Comparison of ENCODE assay signal across 8 cellular contexts in the genomic region with DNA sequence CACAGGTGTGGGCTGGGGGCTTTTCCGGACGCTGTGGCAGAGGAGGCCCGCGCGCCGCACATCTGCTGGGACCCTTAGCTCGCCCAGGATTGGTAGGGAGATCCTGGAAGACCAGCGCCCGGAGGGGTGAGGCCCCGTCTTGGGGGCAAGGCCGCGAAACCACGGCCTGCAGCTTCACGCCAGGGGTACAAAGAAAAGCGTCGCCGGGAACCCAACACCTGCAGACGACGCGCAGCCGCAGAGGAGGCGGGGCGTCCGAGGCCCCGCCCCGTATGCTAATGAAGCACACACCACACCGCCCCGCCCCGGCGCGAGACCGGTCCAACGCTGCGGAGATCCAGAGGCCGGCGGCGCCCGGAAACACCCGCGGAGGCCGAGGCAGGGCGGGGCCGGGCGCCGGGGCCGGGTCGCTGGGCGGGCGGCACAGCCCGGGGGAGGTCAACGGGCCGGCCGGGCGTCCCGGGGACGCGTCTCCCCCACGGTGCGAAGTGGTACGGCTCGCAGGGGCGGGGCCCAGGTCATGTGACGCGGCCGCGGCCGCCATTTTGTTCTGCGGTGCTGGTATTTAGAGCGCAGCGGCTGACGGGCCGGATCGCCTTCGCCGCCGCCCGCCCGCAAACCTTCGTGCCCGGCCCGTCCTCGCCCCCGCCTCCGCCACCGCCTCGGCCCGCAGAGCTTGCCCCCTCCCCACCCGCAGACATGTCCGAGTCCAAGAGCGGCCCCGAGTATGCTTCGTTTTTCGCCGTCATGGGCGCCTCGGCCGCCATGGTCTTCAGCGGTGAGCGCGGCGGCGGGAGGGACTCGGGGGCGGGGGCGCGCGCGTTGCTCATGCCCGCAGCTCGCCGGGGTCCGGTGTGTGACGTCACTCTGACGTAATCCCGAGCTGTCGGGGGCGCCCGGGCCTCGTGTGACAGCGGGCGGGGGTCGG. TPM values are rescaled to one million over a fixed set of nuclear protein-coding genes. Genes with fewer than 3 reads are reported as not detected.
DNase-seq lines count a peak whose midpoint lies in the region; ATAC-seq and TF ChIP-seq lines count a peak whose summit lies in the region.

Gene ATP6V0C (plus strand): TSS at position 548 of the 928 bp plus-strand sequence. CDS start 152 bp downstream, at position 700.

- no peaks in the 10 kb centered on the region for H3K9me2 ChIP-seq in DOHH2 (replicated peaks; ENCODE audit: control insufficient read depth, low read length)
- no peaks in the 10 kb centered on the region for H3K9me2 ChIP-seq in GM23338 (ENCODE audit: insufficient read depth)

- peaks cover 49% of the 10 kb centered on the region for H3K79me2 ChIP-seq in DOHH2 (ENCODE audit: control insufficient read depth, low read length)
- peaks cover 43% of the 10 kb centered on the region for H3K79me2 ChIP-seq in GM23338 (replicated peaks; ENCODE audit: insufficient read depth)

- no peaks in the 10 kb centered on the region; the same call in 1 of the 3 replicates for H3K9me3 Mint-ChIP-seq in GM23338
- H3K9me3 Mint-ChIP-seq in activated T-helper 17 cell treated with anti-CD3 and anti-CD28 coated beads, Interleukin-2, amount 50 U/mL, for 72 hours = no peaks in the 10 kb centered on the region
- H3K9me3 Mint-ChIP-seq in natural killer cell = no peaks in the 10 kb centered on the region

- H3K36me3 ChIP-seq in DOHH2 (ENCODE audit: control insufficient read depth, low read length) = peaks cover 13% of the 10 kb centered on the region
- H3K36me3 ChIP-seq in GM23338 (ENCODE audit: insufficient read depth) = no peaks in the 10 kb centered on the region

- peak within 1 kb of the TSS; percentile 66 for H3K27ac ChIP-seq in DOHH2 (ENCODE audit: low read depth, low read length)
- H3K27ac ChIP-seq in GM23338 (ENCODE audit: low read depth) = peak within 1 kb of the TSS; percentile 96

- peaks cover 67% of the 10 kb centered on the region for H3K4me1 ChIP-seq in DOHH2 (ENCODE audit: control insufficient read depth, low read length)
- peaks cover 22% of the 10 kb centered on the region; the same call in 1 of the 2 replicates for H3K4me1 ChIP-seq in GM23338 (ENCODE audit: insufficient read depth)

- H3K27me3 ChIP-seq in DOHH2 (ENCODE audit: control insufficient read depth, low read length) = no peaks in the 10 kb centered on the region
- no peaks in the 10 kb centered on the region for H3K27me3 ChIP-seq in GM23338 (ENCODE audit: insufficient read depth)

- TF ChIP-seq CTCF in DOHH2 (IDR thresholded peaks at IDR 0.05; ENCODE audit: low read depth, low read length, poor library complexity, severe bottlenecking) = no peak
- TF ChIP-seq CTCF in GM23338 (conservative IDR thresholded peaks at IDR 0.05; ENCODE audit: low read depth in 2 of 2) = no peak
- no peak for TF ChIP-seq CTCF in fibroblast of mammary gland (conservative IDR thresholded peaks at IDR 0.05; ENCODE audit: control insufficient read depth, insufficient read depth, low read depth, low read length)
- TF ChIP-seq CTCF in natural killer cell (IDR thresholded peaks at IDR 0.05) = no peak

- peak within 1 kb of the TSS; percentile 91 for H3K4me3 ChIP-seq in DOHH2 (ENCODE audit: low read length)
- H3K4me3 ChIP-seq in GM23338 = peak within 1 kb of the TSS; percentile 91
- H3K4me3 ChIP-seq in fibroblast of mammary gland (ENCODE audit: control insufficient read depth, low read depth, low read length) = peak within 1 kb of the TSS; percentile 86

- H3K27me3 Mint-ChIP-seq in GM23338 (ENCODE audit: insufficient read depth, low read depth, poor library complexity) (peaks cover 39% of the 10 kb centered on the region), natural killer cell (ENCODE audit: low read depth in 2 of 2) (peaks cover 0 to 4% of the 10 kb centered on the region in 2 donors)
- no peaks in the 10 kb centered on the region for H3K27me3 Mint-ChIP-seq in activated T-helper 17 cell treated with anti-CD3 and anti-CD28 coated beads, Interleukin-2, amount 50 U/mL, for 72 hours

- peak within 1 kb of the TSS; percentile 89 for H3K4me3 Mint-ChIP-seq in GM23338
- H3K4me3 Mint-ChIP-seq in activated T-helper 17 cell treated with anti-CD3 and anti-CD28 coated beads, Interleukin-2, amount 50 U/mL, for 72 hours = peak within 1 kb of the TSS; percentile 82
- peak within 1 kb of the TSS; percentile 92 for H3K4me3 Mint-ChIP-seq in natural killer cell

- peaks cover 49% of the 10 kb centered on the region for H3K4me1 Mint-ChIP-seq in GM23338
- H3K4me1 Mint-ChIP-seq in activated T-helper 17 cell treated with anti-CD3 and anti-CD28 coated beads, Interleukin-2, amount 50 U/mL, for 72 hours = peaks cover 24% of the 10 kb centered on the region
- H3K4me1 Mint-ChIP-seq in natural killer cell = peaks cover 54 to 71% of the 10 kb centered on the region in 2 donors

- DNase-seq in GM23338 (ENCODE audit: low spot score) (peak; percentile 96), LHCN-M2 (ENCODE audit: low read depth) (peak; percentile 76), RPMI7951 (ENCODE audit: low read depth) (peak; percentile 81), fibroblast of mammary gland (ENCODE audit: low read depth) (peak; percentile 77), natural killer cell (peak; percentile 94)
- DNase-seq in stimulated activated naive CD4-positive, alpha-beta T cell (lab: John Stamatoyannopoulos, UW) = peak; percentile 85 to 99 (median 92)

- H2AFZ ChIP-seq in GM23338 = peak within 1 kb of the TSS; percentile 88; the same call in 1 of the 2 replicates

- peaks cover 13% of the 10 kb centered on the region for H4K20me1 ChIP-seq in DOHH2 (ENCODE audit: control insufficient read depth, insufficient read depth, low read depth, low read length)
- H4K20me1 ChIP-seq in GM23338 (replicated peaks; ENCODE audit: insufficient read depth) = peaks cover 29% of the 10 kb centered on the region

- H3F3A ChIP-seq in DOHH2 (ENCODE audit: control insufficient read depth, insufficient read depth) = peaks cover 4% of the 10 kb centered on the region; the same call in 1 of the 2 replicates
- H3F3A ChIP-seq in GM23338 (replicated peaks; ENCODE audit: low read depth) = 0 out of 2 replicates have a peak, but pooled peaks cover 15% of the 10 kb centered on the region

- H3K27ac Mint-ChIP-seq in GM23338 (peak within 1 kb of the TSS; percentile 97), natural killer cell (peak within 1 kb of the TSS; percentile 89 to 91)
- H3K27ac Mint-ChIP-seq in activated T-helper 17 cell treated with anti-CD3 and anti-CD28 coated beads, Interleukin-2, amount 50 U/mL, for 72 hours = peak within 1 kb of the TSS; percentile 92

- ATAC-seq in GM23338 (peak; percentile 74), natural killer cell (peak; percentile 80 to 92 (median 85))
- ATAC-seq in activated T-helper 17 cell treated with anti-CD3 and anti-CD28 coated beads, Interleukin-2, amount 50 U/mL, for 72 hours (replicated peaks) = peak; percentile 92

- H3K4me2 ChIP-seq in DOHH2 (ENCODE audit: low read length) (peak within 1 kb of the TSS; percentile 78), GM23338 (peak within 1 kb of the TSS; percentile 92)

- H3K36me3 Mint-ChIP-seq in GM23338 (ENCODE audit: low read depth) (peaks cover 10% of the 10 kb centered on the region; the same call in 2 of the 3 replicates), natural killer cell (no peaks in the 10 kb centered on the region)
- H3K36me3 Mint-ChIP-seq in activated T-helper 17 cell treated with anti-CD3 and anti-CD28 coated beads, Interleukin-2, amount 50 U/mL, for 72 hours (ENCODE audit: low read depth) = peaks cover 37% of the 10 kb centered on the region

- H3K9me3 ChIP-seq in DOHH2 (ENCODE audit: control insufficient read depth, insufficient read depth, low read length) = no peaks in the 10 kb centered on the region

- intact Hi-C loops in natural killer cell (cut with micrococcal nuclease) = loop anchor here (1.0 to 5.0 kb wide), 2 partner anchors 19 to 171 kb away; partner anchors contain the start of gene ABCA3

TF ChIP-seq in GM23338, 12 proteins besides CTCF, POLR2A, EP300 and RAD21 (continues in another document):
- TF ChIP-seq, protein P1, sequence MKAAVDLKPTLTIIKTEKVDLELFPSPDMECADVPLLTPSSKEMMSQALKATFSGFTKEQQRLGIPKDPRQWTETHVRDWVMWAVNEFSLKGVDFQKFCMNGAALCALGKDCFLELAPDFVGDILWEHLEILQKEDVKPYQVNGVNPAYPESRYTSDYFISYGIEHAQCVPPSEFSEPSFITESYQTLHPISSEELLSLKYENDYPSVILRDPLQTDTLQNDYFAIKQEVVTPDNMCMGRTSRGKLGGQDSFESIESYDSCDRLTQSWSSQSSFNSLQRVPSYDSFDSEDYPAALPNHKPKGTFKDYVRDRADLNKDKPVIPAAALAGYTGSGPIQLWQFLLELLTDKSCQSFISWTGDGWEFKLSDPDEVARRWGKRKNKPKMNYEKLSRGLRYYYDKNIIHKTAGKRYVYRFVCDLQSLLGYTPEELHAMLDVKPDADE (IDR thresholded peaks at IDR 0.05) = no peak
- TF ChIP-seq EZH2 (IDR thresholded peaks at IDR 0.05; ENCODE audit: low read depth, unreplicated experiment) (no peak), NANOG (IDR thresholded peaks at IDR 0.05; ENCODE audit: borderline replicate concordance) (no peak)

RNA-seq across cellular contexts. Expression of gene ATP6V0C, which starts in this region (rescaled TPM):
- 98.2 and 109 TPM in 2 replicates for total RNA-seq in GM23338 (2014; rRNA removed; shearing (Covaris generic))
- 154 and 162 TPM in 2 replicates for polyA plus RNA-seq in GM23338 (2016; fragmentation: Nextera tagmentation; extraction: Ambion mirVana)
- 31.9 and 42.3 TPM in 2 replicates for total RNA-seq in LHCN-M2 (2014; rRNA removed)
- polyA plus RNA-seq in LHCN-M2 (2012) = 292 TPM
- 30.0 and 31.5 TPM in 2 replicates for total RNA-seq in RPMI7951 (2014; rRNA removed; shearing (Covaris generic))
- 100 to 1,000 TPM in 1 of 2 donors, 10 to 100 TPM in 1; 98.5 to 128 TPM for total RNA-seq in activated T-helper 17 cell treated with anti-CD3 and anti-CD28 coated beads, Interleukin-2, amount 50 U/mL, for 72 hours
- total RNA-seq in natural killer cell = 100 to 1,000 TPM; 183 to 242 (median 217) TPM

Comparison
In these comparisons a context has a peak if more than half of its experiments do, and no peak if none do; other contexts are left out.
1. Peak in every context shown above with its lines: DNase-seq, ATAC-seq, H3K4me3 ChIP-seq and H3K27ac ChIP-seq.